Comparison of ENCODE assay signal across 1 cellular context in genomic region chr3:27431116-27431515, GRCh38.
TF ChIP-seq lines count a peak whose summit lies in the region.

No MANE protein-coding gene starts in this region.

TF ChIP-seq in SK-N-SH, 30 proteins besides CTCF, POLR2A, EP300 and RAD21 (continued from another document):
- TF ChIP-seq IRF3 (IDR thresholded peaks at IDR 0.05; ENCODE audit: low read depth, low read length) (no peak), GABPA (IDR thresholded peaks at IDR 0.05; ENCODE audit: low read depth) (peak; percentile 19; the same call in 1 of the 2 replicates), ELF1 (IDR thresholded peaks at IDR 0.05) (peak; percentile 53; the same call in 1 of the 2 replicates), POLR2AphosphoS5 (IDR thresholded peaks at IDR 0.05; ENCODE audit: low read depth, low read length) (peak; percentile 80; the same call in 1 of the 2 replicates), SIN3A (IDR thresholded peaks at IDR 0.05; ENCODE audit: borderline replicate concordance, low read depth, low read length) (peak; percentile 50; the same call in 1 of the 2 replicates), MEF2A (IDR thresholded peaks at IDR 0.05; ENCODE audit: borderline replicate concordance, low read depth) (peak; percentile 10; the same call in 1 of the 2 replicates), ZBTB33 (IDR thresholded peaks at IDR 0.05; ENCODE audit: borderline replicate concordance, low read depth) (peak; percentile 58; the same call in 1 of the 2 replicates), SMC3 (IDR thresholded peaks at IDR 0.05; ENCODE audit: low read depth, low read length) (0 out of 2 replicates have a peak, but pooled peaks have one; percentile 5)
